In genomic region chr16:30561212-30561816, GRCh38 we compare ENCODE assay signal across 6 cellular contexts. TPM values are rescaled to one million over a fixed set of nuclear protein-coding genes. Genes with fewer than 3 reads are reported as not detected.
DNase-seq lines count a peak whose midpoint lies in the region; ATAC-seq and TF ChIP-seq lines count a peak whose summit lies in the region.

No MANE protein-coding gene starts in this region.

- no peaks in the 10 kb centered on the region for H3K27me3 ChIP-seq in CD4-positive, alpha-beta memory T cell (ENCODE audit: insufficient read depth, low read length)

- peak overlapping the region; percentile 29 to 35 for H3K4me3 ChIP-seq in CD4-positive, alpha-beta memory T cell (ENCODE audit: low read length in 2 of 2)

- in situ Hi-C loops in GM13976 (cut with MboI; ENCODE audit: low sequenced_read_pairs, unreplicated experiment) = no loop called here

- peak overlapping the region; percentile 65 for H3K27ac ChIP-seq in CD4-positive, alpha-beta memory T cell (ENCODE audit: low read depth, low read length)

- H3K9me3 Mint-ChIP-seq in CD4-positive, alpha-beta memory T cell = peaks cover 0 to 2% (median 0%) of the 10 kb centered on the region in 8 donors
- no peaks in the 10 kb centered on the region for H3K9me3 Mint-ChIP-seq in activated T-helper 17 cell treated with anti-CD3 and anti-CD28 coated beads, Interleukin-2, amount 50 U/mL, for 72 hours

- no peak for ATAC-seq in activated T-helper 17 cell treated with anti-CD3 and anti-CD28 coated beads, Interleukin-2, amount 50 U/mL, for 72 hours (replicated peaks)

- CTCF ChIA-PET in CD4-positive, alpha-beta memory T cell (lab: Charles Lee; ENCODE audit: partially characterized antibody) = interaction anchor here (0.7 to 2.2 kb wide), 4 partner anchors 26 to 112 kb away, joined by 5 to 8 read pairs (median 5); no protein-coding TSS in a partner anchor

- no peaks in the 10 kb centered on the region for H3K27me3 Mint-ChIP-seq in CD4-positive, alpha-beta memory T cell
- H3K27me3 Mint-ChIP-seq in activated T-helper 17 cell treated with anti-CD3 and anti-CD28 coated beads, Interleukin-2, amount 50 U/mL, for 72 hours = no peaks in the 10 kb centered on the region

- H3K36me3 Mint-ChIP-seq in CD4-positive, alpha-beta memory T cell = peaks cover 2 to 4% of the 10 kb centered on the region in 2 donors
- peaks cover 18% of the 10 kb centered on the region for H3K36me3 Mint-ChIP-seq in activated T-helper 17 cell treated with anti-CD3 and anti-CD28 coated beads, Interleukin-2, amount 50 U/mL, for 72 hours (ENCODE audit: low read depth)

- peaks cover 30% of the 10 kb centered on the region for H3K4me1 ChIP-seq in CD4-positive, alpha-beta memory T cell (ENCODE audit: insufficient read depth, low read length)

- intact Hi-C loops in CD4-positive, alpha-beta memory T cell (cut with micrococcal nuclease) = no loop called here

- POLR2A ChIA-PET in CD4-positive, alpha-beta memory T cell (lab: Charles Lee; ENCODE audit: partially characterized antibody) = interaction anchor here (0.6 to 13.9 kb wide), 13 partner anchors 8 to 153 kb away, joined by 3 to 457 read pairs (median 3); partner anchors contain the start of genes DCTPP1, FBRS, ITGAL and ZNF688

- no peaks in the 10 kb centered on the region for H3K36me3 ChIP-seq in CD4-positive, alpha-beta memory T cell (ENCODE audit: insufficient read depth, low read length)

- H3K9me3 ChIP-seq in CD4-positive, alpha-beta memory T cell (ENCODE audit: control insufficient read depth in 1 of 2, low read length in 2 of 2) = no peaks in the 10 kb centered on the region

- DNase-seq in CD4-positive, alpha-beta memory T cell = no peak
- peak; percentile 35 to 54 for DNase-seq in lung microvascular endothelial cell (ENCODE audit: low read depth in 2 of 2)
- no peak for DNase-seq in GM13976 (ENCODE audit: low spot score)
- DNase-seq in D341Med (ENCODE audit: low spot score) = no peak
- DNase-seq in amniotic stem cell (lab: John Stamatoyannopoulos, UW) = no peak

- H3K4me3 Mint-ChIP-seq in CD4-positive, alpha-beta memory T cell = peak overlapping the region; percentile 82 to 92 (median 86)
- H3K4me3 Mint-ChIP-seq in activated T-helper 17 cell treated with anti-CD3 and anti-CD28 coated beads, Interleukin-2, amount 50 U/mL, for 72 hours = peak overlapping the region; percentile 80

- H3K27ac Mint-ChIP-seq in CD4-positive, alpha-beta memory T cell = peak overlapping the region; percentile 67 to 95 (median 85)
- H3K27ac Mint-ChIP-seq in activated T-helper 17 cell treated with anti-CD3 and anti-CD28 coated beads, Interleukin-2, amount 50 U/mL, for 72 hours = peak overlapping the region; percentile 79

- no peak for TF ChIP-seq CTCF in GM13976 (IDR thresholded peaks at IDR 0.05; ENCODE audit: borderline replicate concordance, control extremely low read depth, extremely low read depth, insufficient read depth, missing control alignments)

- peaks cover 7 to 48% (median 22%) of the 10 kb centered on the region in 4 donors for H3K4me1 Mint-ChIP-seq in CD4-positive, alpha-beta memory T cell
- peaks cover 8% of the 10 kb centered on the region for H3K4me1 Mint-ChIP-seq in activated T-helper 17 cell treated with anti-CD3 and anti-CD28 coated beads, Interleukin-2, amount 50 U/mL, for 72 hours

RNA-seq across cellular contexts. Expression of gene ZNF764, which starts 3.1 kb away (rescaled TPM):
- 10 to 100 TPM; 28.9 to 29.3 TPM for total RNA-seq in CD4-positive, alpha-beta memory T cell
- polyA plus RNA-seq in CD4-positive, alpha-beta memory T cell = 1 to 10 TPM; 4.2 to 8.8 TPM
- total RNA-seq in activated T-helper 17 cell treated with anti-CD3 and anti-CD28 coated beads, Interleukin-2, amount 50 U/mL, for 72 hours = 10 to 100 TPM; 13.8 to 14.1 TPM
- total RNA-seq in lung microvascular endothelial cell = 2.0 and 3.2 TPM in 2 replicates

RNA-seq across cellular contexts. Expression of gene ZNF688, which starts 10.2 kb away (rescaled TPM):
- 10 to 100 TPM; 21.4 to 22.7 TPM for total RNA-seq in CD4-positive, alpha-beta memory T cell
- polyA plus RNA-seq in CD4-positive, alpha-beta memory T cell = 10 to 100 TPM; 31.7 to 33.8 TPM
- 1 to 10 TPM; 7.3 to 9.7 TPM for total RNA-seq in activated T-helper 17 cell treated with anti-CD3 and anti-CD28 coated beads, Interleukin-2, amount 50 U/mL, for 72 hours
- total RNA-seq in lung microvascular endothelial cell = 5.0 and 5.4 TPM in 2 replicates

RNA-seq across cellular contexts. Expression of gene ZNF785, which starts 24.2 kb away (rescaled TPM):
- total RNA-seq in CD4-positive, alpha-beta memory T cell = 10 to 100 TPM; 33.4 to 34.2 TPM
- 1 to 10 TPM; 1.7 to 3.4 TPM for polyA plus RNA-seq in CD4-positive, alpha-beta memory T cell
- 10 to 100 TPM; 10.5 to 15.5 TPM for total RNA-seq in activated T-helper 17 cell treated with anti-CD3 and anti-CD28 coated beads, Interleukin-2, amount 50 U/mL, for 72 hours
- 5.4 and 9.9 TPM in 2 replicates for total RNA-seq in lung microvascular endothelial cell

RNA-seq across cellular contexts. Expression of gene ZNF747, which starts 26.7 kb away (rescaled TPM):
- 10 to 100 TPM; 15.7 to 17.8 TPM for total RNA-seq in CD4-positive, alpha-beta memory T cell
- polyA plus RNA-seq in CD4-positive, alpha-beta memory T cell = 1 to 10 TPM; 7.8 to 8.8 TPM
- total RNA-seq in activated T-helper 17 cell treated with anti-CD3 and anti-CD28 coated beads, Interleukin-2, amount 50 U/mL, for 72 hours = 10 to 100 TPM in 1 of 2 donors, 1 to 10 TPM in 1; 6.9 to 12.9 TPM
- total RNA-seq in lung microvascular endothelial cell = 4.8 and 7.7 TPM in 2 replicates

RNA-seq across cellular contexts. Expression of gene ZNF768, which starts 34.9 kb away (rescaled TPM):
- total RNA-seq in CD4-positive, alpha-beta memory T cell = 1 to 10 TPM; 5.8 to 6.1 TPM
- 1 to 10 TPM in 1 of 2 donors, under 1 TPM in 1; 0.69 to 1.7 TPM for polyA plus RNA-seq in CD4-positive, alpha-beta memory T cell
- 1 to 10 TPM; 3.7 to 5.3 TPM for total RNA-seq in activated T-helper 17 cell treated with anti-CD3 and anti-CD28 coated beads, Interleukin-2, amount 50 U/mL, for 72 hours
- 11.3 and 17.9 TPM in 2 replicates for total RNA-seq in lung microvascular endothelial cell

Comparison
In these comparisons a context has a peak if more than half of its experiments do, and no peak if none do; other contexts are left out.
1. DNase-seq: peak in lung microvascular endothelial cell (2 of 2); none in CD4-positive, alpha-beta memory T cell (0 of 5), GM13976 (single experiment), D341Med (single experiment) and amniotic stem cell (single experiment).